ENCODE assay signal across 12 cellular contexts in the genomic region with DNA sequence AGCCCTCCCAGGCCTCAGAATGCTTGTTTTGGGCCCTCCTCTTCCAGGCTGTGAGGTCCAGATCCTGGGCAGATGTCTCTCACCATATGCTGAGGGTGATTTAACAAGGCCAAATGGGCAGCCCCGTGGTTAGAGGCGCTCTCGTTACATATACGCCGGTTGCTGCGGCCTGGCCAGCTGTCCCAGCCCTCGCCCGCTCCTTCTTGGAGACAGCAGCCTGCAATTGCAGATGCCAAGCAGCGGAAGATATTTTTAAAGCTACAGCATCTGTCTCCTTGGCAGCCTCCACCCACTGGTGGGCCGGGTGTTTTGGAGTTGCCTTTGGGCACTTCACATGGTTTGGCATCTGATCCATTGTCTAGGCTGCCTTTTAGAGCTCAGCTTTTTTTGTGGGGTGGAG.
DNase-seq lines count a peak whose midpoint lies in the region; ATAC-seq, FAIRE-seq and TF ChIP-seq lines count a peak whose summit lies in the region.
"Had no signal": no experiment of that assay in that cellular context is flagged by ENCODE, and none has a peak within 500 bp of the region (broad histone marks: within the 10 kb centered on the region; RNA-seq: fewer than 3 reads in every experiment).

No MANE protein-coding gene starts in this region.

- H3K27me3 Mint-ChIP-seq in activated naive CD4-positive, alpha-beta T cell treated with anti-CD3 and anti-CD28 coated beads for 36 hours (ENCODE audit: low read depth): no peaks in the 10 kb centered on the region
- H3K27me3 Mint-ChIP-seq: activated naive CD8-positive, alpha-beta T cell had no signal

- DNase-seq in LHCN-M2 (ENCODE audit: low read depth): peak; percentile 96
- peak; percentile 49 for DNase-seq in astrocyte of the spinal cord (ENCODE audit: low read depth, low spot score)
- DNase-seq in kidney: peak; percentile 64
- no peak for DNase-seq in GM19240 (ENCODE audit: insufficient read length, low spot score)
- DNase-seq in activated naive CD4-positive, alpha-beta T cell treated with anti-CD3 and anti-CD28 coated beads for 36 hours: no peak
- DNase-seq in urothelium cell line (ENCODE audit: low spot score): no peak

- intact Hi-C loops in kidney (cut with DNase I): no loop called here
- intact Hi-C loops in activated naive CD4-positive, alpha-beta T cell treated with anti-CD3 and anti-CD28 coated beads for 36 hours (cut with micrococcal nuclease): no loop called here

- no peak overlapping the region for H3K27ac Mint-ChIP-seq in activated naive CD4-positive, alpha-beta T cell treated with anti-CD3 and anti-CD28 coated beads for 36 hours
- H3K27ac Mint-ChIP-seq: activated naive CD8-positive, alpha-beta T cell had no signal

- no peak overlapping the region for H3K27ac ChIP-seq in kidney (ENCODE audit: low read depth in 2 of 2, low read length in 2 of 2)
- peak overlapping the region; percentile 88 for H3K27ac ChIP-seq in stomach smooth muscle (ENCODE audit: low read length)
- H3K27ac ChIP-seq: KMS-11 had no signal

- H3K9ac ChIP-seq in kidney (ENCODE audit: low read length in 2 of 2) (no peak overlapping the region), stomach smooth muscle (ENCODE audit: low read length in 2 of 2) (peak overlapping the region; percentile 45 to 58)
- H3K9ac ChIP-seq: KMS-11 had no signal

- no peaks in the 10 kb centered on the region for H3K9me3 Mint-ChIP-seq in activated naive CD4-positive, alpha-beta T cell treated with anti-CD3 and anti-CD28 coated beads for 36 hours
- H3K9me3 Mint-ChIP-seq: neural crest cell had no signal

- TF ChIP-seq CTCF in astrocyte of the spinal cord (IDR thresholded peaks at IDR 0.05; ENCODE audit: low read depth, low read length) (no peak), kidney (IDR thresholded peaks at IDR 0.05; ENCODE audit: borderline replicate concordance, extremely low read depth, insufficient read depth) (no peak)

- no peak overlapping the region for H3K4me3 ChIP-seq in astrocyte of the spinal cord (ENCODE audit: low read depth, low read length)
- H3K4me3 ChIP-seq in kidney (ENCODE audit: low read length in 2 of 2): no peak overlapping the region
- H3K4me3 ChIP-seq in stomach smooth muscle (ENCODE audit: low read length in 2 of 2): peak overlapping the region; percentile 37 to 52

- no peaks in the 10 kb centered on the region for H3K9me3 ChIP-seq in kidney (ENCODE audit: control insufficient read depth in 1 of 2, low read length in 2 of 2)
- no peaks in the 10 kb centered on the region for H3K9me3 ChIP-seq in stomach smooth muscle (ENCODE audit: control insufficient read depth in 2 of 2, low read length in 2 of 2)

- no peaks in the 10 kb centered on the region for H3K36me3 Mint-ChIP-seq in activated naive CD4-positive, alpha-beta T cell treated with anti-CD3 and anti-CD28 coated beads for 36 hours (ENCODE audit: low read depth)
- H3K36me3 Mint-ChIP-seq: activated naive CD8-positive, alpha-beta T cell had no signal

- CTCF ChIA-PET in activated naive CD4-positive, alpha-beta T cell treated with anti-CD3 and anti-CD28 coated beads for 36 hours (lab: Charles Lee): no interaction called here

- H3K36me3 ChIP-seq in kidney (ENCODE audit: control insufficient read depth in 1 of 2, insufficient read depth in 2 of 2, low read length in 2 of 2) (no peaks in the 10 kb centered on the region), stomach smooth muscle (ENCODE audit: control insufficient read depth in 2 of 2, insufficient read depth in 2 of 2, low read length in 2 of 2) (no peaks in the 10 kb centered on the region)

- ATAC-seq in HG03460 (IDR thresholded peaks at IDR 0.05; ENCODE audit: unreplicated experiment): no peak
- ATAC-seq: Panc1 had no signal

- no peak overlapping the region for H3K4me3 Mint-ChIP-seq in activated naive CD4-positive, alpha-beta T cell treated with anti-CD3 and anti-CD28 coated beads for 36 hours
- H3K4me3 Mint-ChIP-seq: activated naive CD8-positive, alpha-beta T cell; neural crest cell had no signal

- H3K4me1 Mint-ChIP-seq in activated naive CD4-positive, alpha-beta T cell treated with anti-CD3 and anti-CD28 coated beads for 36 hours (ENCODE audit: low read depth): peaks cover 2% of the 10 kb centered on the region

- FAIRE-seq in kidney (lab: Jason Lieb, UNC) (no peak), urothelium cell line (lab: Jason Lieb, UNC) (no peak)

- H3K27me3 ChIP-seq in stomach smooth muscle (ENCODE audit: control insufficient read depth in 1 of 2, insufficient read depth in 2 of 2, low read length in 2 of 2): no peaks in the 10 kb centered on the region

- in situ Hi-C loops in astrocyte of the spinal cord (cut with HindIII; ENCODE audit: low sequenced_read_pairs): no loop called here

- H3K4me1 ChIP-seq in kidney (ENCODE audit: control insufficient read depth in 1 of 2, insufficient read depth in 1 of 2, low read depth in 1 of 2, low read length in 2 of 2) (no peaks in the 10 kb centered on the region), stomach smooth muscle (ENCODE audit: control insufficient read depth, insufficient read depth, low read length) (peaks cover 16% of the 10 kb centered on the region)

Comparison
In these comparisons a context has a peak if more than half of its experiments do, and no peak if none do; other contexts are left out.
1. DNase-seq: peak in LHCN-M2 (single experiment), astrocyte of the spinal cord (single experiment) and kidney (single experiment); none in GM19240 (single experiment), activated naive CD4-positive, alpha-beta T cell treated with anti-CD3 and anti-CD28 coated beads for 36 hours (single experiment) and urothelium cell line (single experiment).
2. H3K4me3 ChIP-seq: peak in stomach smooth muscle (2 of 2); none in astrocyte of the spinal cord (single experiment) and kidney (0 of 2).
3. H3K9ac ChIP-seq: peak in stomach smooth muscle (2 of 2); none in kidney (0 of 2).